1 cellular context compared by ENCODE assay signal in the genomic region with DNA sequence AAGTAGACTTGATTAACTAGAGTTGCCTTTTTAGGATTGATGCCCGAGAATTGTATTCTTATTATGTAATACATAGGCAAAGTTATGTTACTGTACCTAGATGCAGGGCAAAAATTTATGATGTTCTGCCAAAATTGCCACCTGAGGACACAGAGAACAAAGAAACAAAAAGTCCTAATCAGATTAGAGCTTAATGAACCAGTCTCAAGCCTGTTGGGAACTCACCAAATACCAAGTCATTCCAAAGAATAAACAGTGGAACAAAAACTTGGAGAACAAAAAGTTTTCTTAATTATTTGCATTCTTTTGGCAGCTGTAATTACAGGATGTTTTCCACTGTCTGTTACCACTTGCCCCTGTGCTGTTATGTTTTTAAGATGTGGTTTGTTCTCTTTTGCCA.
TF ChIP-seq lines count a peak whose summit lies in the region.

No MANE protein-coding gene starts in this region.

TF ChIP-seq in endothelial cell of umbilical vein, 7 proteins besides CTCF, POLR2A, EP300 and RAD21 (continued from another document):
- TF ChIP-seq, protein P1, sequence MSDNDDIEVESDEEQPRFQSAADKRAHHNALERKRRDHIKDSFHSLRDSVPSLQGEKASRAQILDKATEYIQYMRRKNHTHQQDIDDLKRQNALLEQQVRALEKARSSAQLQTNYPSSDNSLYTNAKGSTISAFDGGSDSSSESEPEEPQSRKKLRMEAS (IDR thresholded peaks at IDR 0.05; ENCODE audit: insufficient read depth, insufficient read length): no peak
- no peak for TF ChIP-seq GATA2 (IDR thresholded peaks at IDR 0.05; ENCODE audit: insufficient read depth, insufficient read length, low read depth, low read length)
